18 cellular contexts compared by ENCODE assay signal in the genomic region with DNA sequence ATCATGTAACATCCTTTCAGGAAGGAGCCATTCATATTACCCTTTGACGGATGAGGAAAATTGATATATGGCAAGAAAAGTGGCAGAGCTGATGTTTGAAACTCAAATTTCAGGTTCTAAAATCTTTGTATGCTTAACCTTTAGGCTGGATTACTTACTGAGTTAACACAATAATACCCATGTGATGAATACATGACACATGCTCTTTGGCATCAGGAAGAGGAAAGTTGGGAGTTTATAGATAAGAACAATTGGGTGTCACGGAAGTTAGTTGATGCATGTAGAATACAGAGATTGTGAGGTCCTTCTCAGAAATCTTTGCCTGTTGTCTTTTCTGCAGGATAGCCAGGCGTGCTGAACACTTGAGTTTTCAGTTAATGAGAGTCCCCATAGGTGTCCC.
DNase-seq lines count a peak whose midpoint lies in the region; ATAC-seq, FAIRE-seq and TF ChIP-seq lines count a peak whose summit lies in the region.
"Had no signal": no experiment of that assay in that cellular context is flagged by ENCODE, and none has a peak within 500 bp of the region (broad histone marks: within the 10 kb centered on the region; RNA-seq: fewer than 3 reads in every experiment).

No MANE protein-coding gene starts in this region.

- H3K9me3 ChIP-seq in PC-3 (ENCODE audit: low read length) = no peaks in the 10 kb centered on the region
- H3K9me3 ChIP-seq in endothelial cell of umbilical vein (replicated peaks; ENCODE audit: control insufficient read depth, insufficient read depth, low read length) = no peaks in the 10 kb centered on the region
- H3K9me3 ChIP-seq in neural progenitor cell (ENCODE audit: low read depth) = no peaks in the 10 kb centered on the region
- H3K9me3 ChIP-seq: A549, HAP-1 had no signal

- H3K36me3 ChIP-seq in PC-3 (ENCODE audit: low read depth, low read length) (no peaks in the 10 kb centered on the region), endothelial cell of umbilical vein (ENCODE audit: control insufficient read depth in 2 of 2, extremely low read depth in 1 of 2, insufficient read depth in 2 of 2, low read length in 2 of 2) (no peaks in the 10 kb centered on the region), neural progenitor cell (no peaks in the 10 kb centered on the region)
- H3K36me3 ChIP-seq: HAP-1 had no signal

- intact Hi-C loops in PC-3 (cut with micrococcal nuclease) = no loop called here
- intact Hi-C loops in endothelial cell of umbilical vein (cut with micrococcal nuclease) = loop anchor here (1.0 to 5.0 kb wide), 2 partner anchors 106 to 465 kb away; no protein-coding TSS in a partner anchor
- intact Hi-C loops in activated CD8-positive, alpha-beta T cell treated with anti-CD3 and anti-CD28 coated beads for 36 hours (cut with micrococcal nuclease) = no loop called here

- H3K27me3 Mint-ChIP-seq in neural progenitor cell (ENCODE audit: insufficient read depth, low read depth) = peaks cover 2% of the 10 kb centered on the region
- H3K27me3 Mint-ChIP-seq in activated CD8-positive, alpha-beta T cell treated with anti-CD3 and anti-CD28 coated beads for 36 hours = no peaks in the 10 kb centered on the region

- H3F3A ChIP-seq in PC-3 (ENCODE audit: low read length, unreplicated experiment) = no peaks in the 10 kb centered on the region
- H3F3A ChIP-seq in neural progenitor cell (ENCODE audit: low read depth) = no peaks in the 10 kb centered on the region

- H3K4me3 ChIP-seq in PC-3 (ENCODE audit: low read length) (no peak overlapping the region), endothelial cell of umbilical vein (replicated peaks in 1 of 3; ENCODE audit: insufficient read depth in 1 of 3, low read depth in 1 of 3, low read length in 3 of 3) (peak overlapping the region in 1 of 3 experiments; percentile 30), neural progenitor cell (no peak overlapping the region)
- H3K4me3 ChIP-seq: A549, HAP-1 had no signal

- POLR2A ChIA-PET in PC-3 (lab: Charles Lee; ENCODE audit: unreplicated experiment) = no interaction called here
- POLR2A ChIA-PET in endothelial cell of umbilical vein (lab: Charles Lee) = no interaction called here
- POLR2A ChIA-PET in activated CD8-positive, alpha-beta T cell treated with anti-CD3 and anti-CD28 coated beads for 36 hours (lab: Charles Lee) = no interaction called here

- peak overlapping the region; percentile 37; the same call in 1 of the 2 replicates for H3K9ac ChIP-seq in PC-3 (ENCODE audit: low read length)
- no peak overlapping the region for H3K9ac ChIP-seq in endothelial cell of umbilical vein (replicated peaks; ENCODE audit: extremely low read depth, insufficient read depth, low read length)
- no peak overlapping the region for H3K9ac ChIP-seq in neural progenitor cell

- no peaks in the 10 kb centered on the region for H3K27me3 ChIP-seq in PC-3 (ENCODE audit: low read length)
- no peaks in the 10 kb centered on the region for H3K27me3 ChIP-seq in endothelial cell of umbilical vein (ENCODE audit: control insufficient read depth in 2 of 2, insufficient read depth in 2 of 2, low read length in 2 of 2)
- no peaks in the 10 kb centered on the region for H3K27me3 ChIP-seq in neural progenitor cell

- TF ChIP-seq POLR2A in endothelial cell of umbilical vein (IDR thresholded peaks at IDR 0.05; ENCODE audit: low read depth, low read length) = no peak

- no peaks in the 10 kb centered on the region for H3K4me1 Mint-ChIP-seq in neural progenitor cell
- no peaks in the 10 kb centered on the region for H3K4me1 Mint-ChIP-seq in activated CD8-positive, alpha-beta T cell treated with anti-CD3 and anti-CD28 coated beads for 36 hours (ENCODE audit: low read depth)
- H3K4me1 Mint-ChIP-seq: CD14-positive monocyte had no signal

- H3K36me3 Mint-ChIP-seq in neural progenitor cell = no peaks in the 10 kb centered on the region
- no peaks in the 10 kb centered on the region for H3K36me3 Mint-ChIP-seq in activated CD8-positive, alpha-beta T cell treated with anti-CD3 and anti-CD28 coated beads for 36 hours (ENCODE audit: low read depth)
- H3K36me3 Mint-ChIP-seq: CD14-positive monocyte; CD8-positive, alpha-beta T cell had no signal

- CTCF ChIA-PET in PC-3 (lab: Charles Lee) (no interaction called here), endothelial cell of umbilical vein (lab: Charles Lee) (no interaction called here)
- CTCF ChIA-PET in activated CD8-positive, alpha-beta T cell treated with anti-CD3 and anti-CD28 coated beads for 36 hours (lab: Charles Lee) = no interaction called here

- dilution Hi-C loops in endothelial cell of umbilical vein (cut with MboI; ENCODE audit: extremely low pct_ligation_motif_present, low sequenced_read_pairs) = no loop called here

- H3K4me1 ChIP-seq in PC-3 (ENCODE audit: insufficient read depth, low read length) (peaks cover 12% of the 10 kb centered on the region; the same call in 1 of the 2 replicates), endothelial cell of umbilical vein (ENCODE audit: control insufficient read depth, extremely low read depth, insufficient read depth, low read length) (peaks cover 17% of the 10 kb centered on the region), neural progenitor cell (no peaks in the 10 kb centered on the region)
- H3K4me1 ChIP-seq: A549, HAP-1 had no signal

- H3K27ac ChIP-seq in PC-3 (ENCODE audit: low read length) (peak overlapping the region; percentile 91), endothelial cell of umbilical vein (ENCODE audit: insufficient read depth, low read depth, low read length) (peak overlapping the region; percentile 13), neural progenitor cell (no peak overlapping the region)
- H3K27ac ChIP-seq: A549 had no signal

- peak; percentile 81 for FAIRE-seq in endothelial cell of umbilical vein (lab: Jason Lieb, UNC)
- FAIRE-seq: A549, D721Med, GM12892, H1 had no signal

- BruUV-seq in PC-3 (replicated peaks; lab: Mats Ljungman, UMichigan) (no TSS peak), endothelial cell of umbilical vein (replicated peaks; lab: Mats Ljungman, UMichigan) (no TSS peak)

- H3K79me2 ChIP-seq in PC-3 (ENCODE audit: low read length) (no peaks in the 10 kb centered on the region), endothelial cell of umbilical vein (ENCODE audit: control insufficient read depth, insufficient read depth, low read length) (no peaks in the 10 kb centered on the region), neural progenitor cell (ENCODE audit: low read depth) (no peaks in the 10 kb centered on the region)

- no peak overlapping the region for H3K27ac Mint-ChIP-seq in neural progenitor cell
- no peak overlapping the region for H3K27ac Mint-ChIP-seq in activated CD8-positive, alpha-beta T cell treated with anti-CD3 and anti-CD28 coated beads for 36 hours
- H3K27ac Mint-ChIP-seq: CD14-positive monocyte; CD8-positive, alpha-beta T cell had no signal

- in situ Hi-C loops in KBM-7 (cut with MboI; ENCODE audit: low pct_unique_long_range_greater_than_20kb, low sequenced_read_pairs) = no loop called here

- no peaks in the 10 kb centered on the region for H4K20me1 ChIP-seq in PC-3 (ENCODE audit: low read length)
- no peaks in the 10 kb centered on the region for H4K20me1 ChIP-seq in endothelial cell of umbilical vein (replicated peaks; ENCODE audit: control insufficient read depth, extremely low read depth, insufficient read depth, low read length)
- H4K20me1 ChIP-seq in neural progenitor cell (ENCODE audit: low read depth) = no peaks in the 10 kb centered on the region

- no peaks in the 10 kb centered on the region for H3K9me1 ChIP-seq in endothelial cell of umbilical vein (replicated peaks; ENCODE audit: control insufficient read depth, extremely low read depth, insufficient read depth, low read length)

- peak; percentile 71 for ATAC-seq in PC-3
- no peak for ATAC-seq in activated CD8-positive, alpha-beta T cell treated with anti-CD3 and anti-CD28 coated beads for 36 hours
- ATAC-seq: A549; CD8-positive, alpha-beta T cell had no signal

- peak; percentile 64 for DNase-seq in PC-3
- DNase-seq in endothelial cell of umbilical vein (ENCODE audit: low read depth, low spot score) = peak; percentile 80
- no peak for DNase-seq in neural progenitor cell (ENCODE audit: low spot score)
- DNase-seq in activated CD8-positive, alpha-beta T cell treated with anti-CD3 and anti-CD28 coated beads for 36 hours = no peak
- no peak for DNase-seq in NCI-H446 (lab: John Stamatoyannopoulos, UW)
- DNase-seq in KBM-7 = no peak
- DNase-seq: CD8-positive, alpha-beta T cell; COR-L47; DMS153; DMS79 treated with DMSO at 0.1 percent for 48 hours; EL; GDM1 had no signal

- TF ChIP-seq CTCF in PC-3 (conservative IDR thresholded peaks at IDR 0.05; ENCODE audit: low read depth, low read length) (no peak), endothelial cell of umbilical vein (IDR thresholded peaks at IDR 0.05; ENCODE audit: extremely low read depth in 1 of 2, insufficient read depth in 1 of 2, low read depth in 1 of 2, low read length in 2 of 2) (no peak), neural progenitor cell (IDR thresholded peaks at IDR 0.05) (no peak)
- TF ChIP-seq CTCF in activated CD8-positive, alpha-beta T cell treated with anti-CD3 and anti-CD28 coated beads for 36 hours (IDR thresholded peaks at IDR 0.05) = no peak

- no peak overlapping the region for H3K4me3 Mint-ChIP-seq in neural progenitor cell
- no peak overlapping the region for H3K4me3 Mint-ChIP-seq in activated CD8-positive, alpha-beta T cell treated with anti-CD3 and anti-CD28 coated beads for 36 hours
- H3K4me3 Mint-ChIP-seq: CD14-positive monocyte; CD8-positive, alpha-beta T cell had no signal

- H2AFZ ChIP-seq in PC-3 (ENCODE audit: low read length) (no peak overlapping the region), endothelial cell of umbilical vein (ENCODE audit: low read depth, low read length) (peak overlapping the region; percentile 7), neural progenitor cell (replicated peaks) (peak overlapping the region; percentile 40)

- H3K9me3 Mint-ChIP-seq in neural progenitor cell = no peaks in the 10 kb centered on the region
- H3K9me3 Mint-ChIP-seq in activated CD8-positive, alpha-beta T cell treated with anti-CD3 and anti-CD28 coated beads for 36 hours = peaks cover 5% of the 10 kb centered on the region

- peak overlapping the region; percentile 42 for H3K4me2 ChIP-seq in PC-3 (ENCODE audit: low read length)
- peak overlapping the region; percentile 64 for H3K4me2 ChIP-seq in endothelial cell of umbilical vein (ENCODE audit: insufficient read depth, low read length)
- no peak overlapping the region for H3K4me2 ChIP-seq in neural progenitor cell
- H3K4me2 ChIP-seq: A549 had no signal

- no peaks in the 10 kb centered on the region for H3K9me2 ChIP-seq in PC-3 (replicated peaks; ENCODE audit: low read length)

TF ChIP-seq in endothelial cell of umbilical vein, 7 proteins besides CTCF, POLR2A, EP300 and RAD21 (continues in another document):
- TF ChIP-seq POLR2AphosphoS5 (IDR thresholded peaks at IDR 0.05; ENCODE audit: insufficient read depth, low read depth, low read length) (peak; percentile 51), GATA2 (IDR thresholded peaks at IDR 0.05; ENCODE audit: insufficient read depth, insufficient read length, low read depth, low read length) (peak; percentile 94), FOS (IDR thresholded peaks at IDR 0.05; ENCODE audit: borderline replicate concordance, insufficient read depth, low read length) (peak; percentile 45), EZH2 (IDR thresholded peaks at IDR 0.05; ENCODE audit: borderline replicate concordance, low read depth, low read length, severe bottlenecking) (no peak), MYC (IDR thresholded peaks at IDR 0.05; ENCODE audit: low read depth, low read length) (no peak)

Comparison
In these comparisons a context has a peak if more than half of its experiments do, and no peak if none do; other contexts are left out.
1. DNase-seq: peak in PC-3 (single experiment) and endothelial cell of umbilical vein (single experiment); none in neural progenitor cell (single experiment), activated CD8-positive, alpha-beta T cell treated with anti-CD3 and anti-CD28 coated beads for 36 hours (single experiment), NCI-H446 (0 of 2) and KBM-7 (single experiment).